In genomic region chr15:44712108-44713005, GRCh38 we compare ENCODE assay signal across 8 cellular contexts. TPM values are rescaled to one million over a fixed set of nuclear protein-coding genes. Genes with fewer than 3 reads are reported as not detected.
DNase-seq lines count a peak whose midpoint lies in the region; ATAC-seq and TF ChIP-seq lines count a peak whose summit lies in the region.

No MANE protein-coding gene starts in this region.

- no peaks in the 10 kb centered on the region for H3K9me2 ChIP-seq in OCI-LY7 (ENCODE audit: insufficient read depth, low read length)

- H3K27ac Mint-ChIP-seq in CD8-positive, alpha-beta T cell: peak overlapping the region; percentile 100

- H3K27me3 ChIP-seq in CD8-positive, alpha-beta T cell (ENCODE audit: insufficient read depth, low read length): no peaks in the 10 kb centered on the region
- H3K27me3 ChIP-seq in esophagus squamous epithelium (no peaks in the 10 kb centered on the region), muscle layer of colon (ENCODE audit: control insufficient read depth in 1 of 2, insufficient read depth in 2 of 2, low read length in 2 of 2) (no peaks in the 10 kb centered on the region), suprapubic skin (no peaks in the 10 kb centered on the region)

- TSS peak; percentile 66 for BruUV-seq in OCI-LY7 (replicated peaks; lab: Mats Ljungman, UMichigan)

- H3K9me3 ChIP-seq in CD8-positive, alpha-beta T cell (ENCODE audit: low read length): no peaks in the 10 kb centered on the region
- H3K9me3 ChIP-seq in OCI-LY7 (ENCODE audit: low read length) (no peaks in the 10 kb centered on the region), esophagus squamous epithelium (no peaks in the 10 kb centered on the region), muscle layer of colon (ENCODE audit: low read length) (no peaks in the 10 kb centered on the region), suprapubic skin (no peaks in the 10 kb centered on the region)

- H3K4me2 ChIP-seq in OCI-LY7 (ENCODE audit: low read length): peak overlapping the region; percentile 92

- TF ChIP-seq CTCF in CD8-positive, alpha-beta T cell (IDR thresholded peaks at IDR 0.05): no peak
- TF ChIP-seq CTCF in OCI-LY7 (conservative IDR thresholded peaks at IDR 0.05; ENCODE audit: low read length) (0 out of 2 replicates have a peak, but pooled peaks have one; percentile 9), esophagus squamous epithelium (IDR thresholded peaks at IDR 0.05) (no peak), suprapubic skin (IDR thresholded peaks at IDR 0.05) (no peak)

- ATAC-seq in CD8-positive, alpha-beta T cell: peak; percentile 19
- peak; percentile 6 for ATAC-seq in HG02571 (IDR thresholded peaks at IDR 0.05; ENCODE audit: unreplicated experiment)

- H2AFZ ChIP-seq in OCI-LY7 (ENCODE audit: low read length): no peak overlapping the region

- peaks cover 59% of the 10 kb centered on the region for H3K4me1 Mint-ChIP-seq in CD8-positive, alpha-beta T cell (ENCODE audit: low read depth)

- no peak for TF ChIP-seq EP300 in suprapubic skin (IDR thresholded peaks at IDR 0.05)

- DNase-seq in CD8-positive, alpha-beta T cell: peak in 6 of 7 experiments; percentile 32 to 76 (median 62)
- DNase-seq in OCI-LY7 (ENCODE audit: low spot score): peak; percentile 76
- peak; percentile 72 to 73 for DNase-seq in activated T-cell treated with anti-CD3 and anti-CD28 coated beads, Interleukin-2, amount 50 U/mL, for 48 hours
- no peak for DNase-seq in esophagus squamous epithelium (lab: John Stamatoyannopoulos, UW)
- DNase-seq in suprapubic skin (ENCODE audit: low spot score in 2 of 2): peak; percentile 82 to 90
- no peak for DNase-seq in mesenteric fat pad (ENCODE audit: low spot score)

- H3K4me3 ChIP-seq in CD8-positive, alpha-beta T cell (ENCODE audit: low read depth, low read length): peak overlapping the region; percentile 99
- H3K4me3 ChIP-seq in OCI-LY7 (ENCODE audit: low read depth, low read length, poor library complexity, severe bottlenecking) (peak overlapping the region; percentile 89), esophagus squamous epithelium (peak overlapping the region; percentile 81 to 99 (median 92)), muscle layer of colon (ENCODE audit: low read depth in 1 of 2, low read length in 2 of 2) (peak overlapping the region; percentile 89 to 98), suprapubic skin (peak overlapping the region; percentile 92)

- peak overlapping the region; percentile 100 for H3K4me3 Mint-ChIP-seq in CD8-positive, alpha-beta T cell

- WGBS in esophagus squamous epithelium, 2 donors: 3 to 5% methylated on average over 29 to 30 of the region's 35 CpGs
- 2% methylated on average over 35 of the region's 35 CpGs for WGBS in suprapubic skin

- peaks cover 72% of the 10 kb centered on the region for H3K79me2 ChIP-seq in OCI-LY7 (ENCODE audit: insufficient read depth, low read depth, low read length)

- CTCF ChIA-PET in CD8-positive, alpha-beta T cell (lab: Charles Lee): interaction anchor here (0.8 to 19.6 kb wide), 9 partner anchors 8 to 128 kb away, joined by 3 to 368 read pairs (median 7); partner anchors contain the start of genes SPG11 and TRIM69
- CTCF ChIA-PET in OCI-LY7 (lab: Charles Lee; ENCODE audit: unreplicated experiment): interaction anchor here (2.1 kb wide), 1 partner anchor 24 kb away, joined by 10 read pairs; the partner anchor contains the start of gene TRIM69

- H3K36me3 Mint-ChIP-seq in CD8-positive, alpha-beta T cell: peaks cover 78% of the 10 kb centered on the region

- H3K27me3 Mint-ChIP-seq in CD8-positive, alpha-beta T cell (ENCODE audit: low read depth): no peaks in the 10 kb centered on the region

- intact Hi-C loops in CD8-positive, alpha-beta T cell (cut with DNase I, micrococcal nuclease): loop anchor here (1.0 to 5.0 kb wide), 3 partner anchors 14 to 175 kb away; partner anchors contain the start of gene EIF3J (in 1 of the 2)
- intact Hi-C loops in OCI-LY7 (cut with micrococcal nuclease; ENCODE audit: unreplicated experiment): loop anchor here (2.0 to 5.0 kb wide), 2 partner anchors 24 to 285 kb away; partner anchors contain the start of genes CTDSPL2 and TRIM69
- intact Hi-C loops in esophagus squamous epithelium (cut with DNase I): no loop called here

- peaks cover 35% of the 10 kb centered on the region for H4K20me1 ChIP-seq in OCI-LY7 (ENCODE audit: insufficient read depth, low read length)

- H3K36me3 ChIP-seq in CD8-positive, alpha-beta T cell (ENCODE audit: insufficient read depth, low read length): peaks cover 33% of the 10 kb centered on the region
- H3K36me3 ChIP-seq in OCI-LY7 (ENCODE audit: insufficient read depth, low read length): peaks cover 63% of the 10 kb centered on the region
- H3K36me3 ChIP-seq in esophagus squamous epithelium: peaks cover 6 to 32% (median 22%) of the 10 kb centered on the region in 3 donors
- H3K36me3 ChIP-seq in muscle layer of colon (ENCODE audit: insufficient read depth, low read length): peaks cover 24% of the 10 kb centered on the region
- peaks cover 26% of the 10 kb centered on the region for H3K36me3 ChIP-seq in suprapubic skin

- H3K4me1 ChIP-seq in CD8-positive, alpha-beta T cell (ENCODE audit: insufficient read depth, low read length): peaks cover 43% of the 10 kb centered on the region
- H3K4me1 ChIP-seq in OCI-LY7 (ENCODE audit: insufficient read depth, low read length, poor library complexity, severe bottlenecking): peaks cover 52% of the 10 kb centered on the region
- peaks cover 9 to 63% (median 24%) of the 10 kb centered on the region in 3 donors for H3K4me1 ChIP-seq in esophagus squamous epithelium
- H3K4me1 ChIP-seq in muscle layer of colon (ENCODE audit: insufficient read depth, low read length): peaks cover 20% of the 10 kb centered on the region
- peaks cover 52% of the 10 kb centered on the region for H3K4me1 ChIP-seq in suprapubic skin

- POLR2A ChIA-PET in CD8-positive, alpha-beta T cell (lab: Charles Lee): interaction anchor here (0.6 to 31.6 kb wide), 13 partner anchors 9 to 175 kb away, joined by 3 to 1993 read pairs (median 4); partner anchors contain the start of genes EIF3J, SPG11 and TRIM69
- POLR2A ChIA-PET in OCI-LY7 (lab: Charles Lee): interaction anchor here (0.8 to 9.5 kb wide), 7 partner anchors 9 to 890 kb away, joined by 3 to 116 read pairs (median 12); partner anchors contain the start of genes SPG11 and TRIM69

- H3K9ac ChIP-seq in muscle layer of colon (ENCODE audit: low read length): peak overlapping the region; percentile 92

- no peaks in the 10 kb centered on the region for H3K9me3 Mint-ChIP-seq in CD8-positive, alpha-beta T cell

- TF ChIP-seq POLR2A in esophagus squamous epithelium (IDR thresholded peaks at IDR 0.05) (peak in 1 of 4 donors; percentile 74), suprapubic skin (IDR thresholded peaks at IDR 0.05) (no peak)

- H3K27ac ChIP-seq in CD8-positive, alpha-beta T cell (ENCODE audit: low read depth, low read length): peak overlapping the region; percentile 98
- H3K27ac ChIP-seq in OCI-LY7 (ENCODE audit: low read depth, low read length, poor library complexity, severe bottlenecking) (peak overlapping the region; percentile 91), esophagus squamous epithelium (peak overlapping the region; percentile 97 to 100 (median 100)), muscle layer of colon (ENCODE audit: low read depth, low read length) (peak overlapping the region; percentile 100), suprapubic skin (peak overlapping the region; percentile 99)

RNA-seq across cellular contexts. Expression of gene B2M, which starts 1.0 kb away (rescaled TPM):
- 1,000 to 10,000 TPM; 4,250 to 4,545 TPM for total RNA-seq in CD8-positive, alpha-beta T cell
- 1,738 and 1,761 TPM in 2 replicates for total RNA-seq in OCI-LY7 (2014; rRNA removed; shearing (Covaris generic))
- total RNA-seq in OCI-LY7 (2022) (1,161 and 1,369 TPM in 2 replicates), esophagus squamous epithelium (1,000 to 10,000 TPM in 3 of 4 donors, 100 to 1,000 TPM in 1; 992 to 4,464 (median 1,820) TPM), suprapubic skin (1,000 to 10,000 TPM; 3,609 to 4,918 (median 4,073) TPM), mesenteric fat pad (2,407 TPM)

RNA-seq across cellular contexts. Expression of gene PATL2, which starts 1.2 kb away (rescaled TPM):
- 10 to 100 TPM; 32.8 to 35.7 TPM for total RNA-seq in CD8-positive, alpha-beta T cell
- total RNA-seq in OCI-LY7 (2014; rRNA removed; shearing (Covaris generic)): 1.1 and 4.8 TPM in 2 replicates
- total RNA-seq in OCI-LY7 (2022) (8.6 and 8.8 TPM in 2 replicates), esophagus squamous epithelium (1 to 10 TPM in 1 of 4 donors, not detected in 3; 1.3 TPM), suprapubic skin (1 to 10 TPM in 1 of 4 donors, under 1 TPM in 2, not detected in 1; 0.57 to 1.2 (median 0.86) TPM), mesenteric fat pad (2.2 TPM)

RNA-seq across cellular contexts. Expression of gene TRIM69, which starts 24.0 kb away (rescaled TPM):
- 1 to 10 TPM; 9.5 to 9.7 TPM for total RNA-seq in CD8-positive, alpha-beta T cell
- total RNA-seq in OCI-LY7 (2014; rRNA removed; shearing (Covaris generic)): 9.8 and 16.3 TPM in 2 replicates
- total RNA-seq in OCI-LY7 (2022) (29.1 and 33.7 TPM in 2 replicates), esophagus squamous epithelium (10 to 100 TPM in 3 of 4 donors, 1 to 10 TPM in 1; 9.4 to 13.6 (median 11.1) TPM), suprapubic skin (10 to 100 TPM in 2 of 4 donors, 1 to 10 TPM in 2; 9.1 to 10.6 (median 9.8) TPM), mesenteric fat pad (18.1 TPM)

RNA-seq across cellular contexts. Expression of gene SPG11, which starts 48.9 kb away (rescaled TPM):
- 10 to 100 TPM; 41.9 to 42.4 TPM for total RNA-seq in CD8-positive, alpha-beta T cell
- total RNA-seq in OCI-LY7 (2014; rRNA removed; shearing (Covaris generic)): 65.2 and 69.1 TPM in 2 replicates
- 92.8 and 126 TPM in 2 replicates for total RNA-seq in OCI-LY7 (2022)
- 10 to 100 TPM; 43.9 to 84.3 (median 50.0) TPM for total RNA-seq in esophagus squamous epithelium
- total RNA-seq in suprapubic skin: 100 to 1,000 TPM in 1 of 4 donors, 10 to 100 TPM in 3; 65.1 to 195 (median 87.6) TPM
- 72.1 TPM for total RNA-seq in mesenteric fat pad

Comparison
In these comparisons a context has a peak if more than half of its experiments do, and no peak if none do; other contexts are left out.
1. DNase-seq: peak in CD8-positive, alpha-beta T cell (6 of 7), OCI-LY7 (single experiment), activated T-cell treated with anti-CD3 and anti-CD28 coated beads, Interleukin-2, amount 50 U/mL, for 48 hours (2 of 2) and suprapubic skin (2 of 2); none in esophagus squamous epithelium (single experiment) and mesenteric fat pad (single experiment).
2. Peak in every context shown above with its lines, with median percentiles within 50 percentile points of each other: H3K27ac ChIP-seq and H3K4me3 ChIP-seq.